ENCODE assay signal across 19 cellular contexts in the genomic region with DNA sequence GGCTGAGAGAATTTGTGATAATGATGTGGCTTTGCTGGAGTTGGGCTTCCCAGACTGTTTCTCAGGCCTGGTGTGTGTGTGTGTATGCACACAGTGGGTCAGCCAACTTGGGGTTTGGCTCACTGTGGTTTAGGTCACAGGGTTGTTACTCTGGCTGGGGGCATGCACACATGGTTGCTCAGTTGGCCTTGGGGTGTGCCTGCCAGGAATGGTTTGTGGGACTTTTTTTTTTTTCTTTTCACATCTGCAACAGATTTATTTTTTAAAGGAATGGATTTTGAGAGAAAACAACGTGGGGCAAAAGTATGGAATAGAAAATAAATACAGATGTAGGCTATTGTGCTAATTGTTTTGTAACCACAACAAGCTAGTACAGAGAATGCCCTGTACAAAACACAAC.
"Had no signal": no experiment of that assay in that cellular context is flagged by ENCODE, and none has a peak within 500 bp of the region (broad histone marks: within the 10 kb centered on the region; RNA-seq: fewer than 3 reads in every experiment).

No MANE protein-coding gene starts in this region.

- H3K27me3 ChIP-seq: gastroesophageal sphincter, neutrophil, ovary, vagina had no signal

- H3K4me1 ChIP-seq: gastroesophageal sphincter, left ventricle myocardium inferior, prostate gland, vagina had no signal

- H3K4me3 ChIP-seq: gastroesophageal sphincter, left ventricle myocardium inferior, ovary, prostate gland, vagina had no signal

- H3K36me3 ChIP-seq: gastroesophageal sphincter, left ventricle myocardium inferior, neutrophil, ovary, prostate gland, vagina had no signal

- H3K27ac ChIP-seq: gastroesophageal sphincter, left ventricle myocardium inferior, neutrophil, ovary, prostate gland, vagina, VCaP had no signal

- H3K9me3 ChIP-seq: neutrophil, ovary, prostate gland, vagina had no signal

- ATAC-seq: activated CD4-positive, CD25-positive, alpha-beta regulatory T cell treated with anti-CD3 and anti-CD28 coated beads, Interleukin-2, amount 50 U/mL, for 24 hours; gastroesophageal sphincter had no signal

- DNase-seq: activated CD4-positive, alpha-beta memory T cell treated with anti-CD3 and anti-CD28 coated beads, Interleukin-2, amount 10 ng/mL, durations not matched to agents 7 days and 5 days; activated CD4-positive, alpha-beta T cell treated with anti-CD3 and anti-CD28 coated beads, Interleukin-2, amount 10 ng/mL, durations not matched to agents 24 days and 14 days; activated effector memory CD4-positive, alpha-beta T cell treated with anti-CD3 and anti-CD28 coated beads, Interleukin-2, amount 50 U/mL, for 16 hours; activated naive CD4-positive, alpha-beta T cell treated with anti-CD3 and anti-CD28 coated beads, Interleukin-2, amount 10 ng/mL, durations not matched to agents 7 days and 5 days; activated T-cell treated with anti-CD3 and anti-CD28 coated beads for 4 hours; aorta; effector CD8-positive, alpha-beta T cell; head of caudate nucleus; hypothalamus; left ventricle myocardium inferior; ovary; stimulated activated CD4-positive, alpha-beta T cell treated with anti-CD3 and anti-CD28 coated beads, Interleukin-12 subunit alpha, Interleukin-12 subunit beta, amount 100 ng/mL, for 4 hours; stimulated activated naive CD8-positive, alpha-beta T cell treated with anti-CD3 and anti-CD28 coated beads, Interleukin-15, amount 100 ng/mL, for 72 hours had no signal
